Comparison of ENCODE assay signal across 8 cellular contexts in genomic region chr1:24502168-24503002, GRCh38. TPM values are rescaled to one million over a fixed set of nuclear protein-coding genes. Genes with fewer than 3 reads are reported as not detected.
DNase-seq lines count a peak whose midpoint lies in the region; TF ChIP-seq lines count a peak whose summit lies in the region.

Gene RCAN3 (plus strand): TSS chr1:24502836. CDS start chr1:24514373, 11,537 bp downstream.

- peaks cover 72 to 80% (median 78%) of the 10 kb centered on the region in 3 donors for H3K4me1 Mint-ChIP-seq in CD8-positive, alpha-beta memory T cell
- H3K4me1 Mint-ChIP-seq in type B pancreatic cell (ENCODE audit: unreplicated experiment), result peaks cover 11% of the 10 kb centered on the region

- peaks cover 49% of the 10 kb centered on the region for H3K4me1 ChIP-seq in CD8-positive, alpha-beta memory T cell (ENCODE audit: insufficient read depth, low read length)
- H3K4me1 ChIP-seq in HAP-1, result peaks cover 5% of the 10 kb centered on the region
- peaks cover 26% of the 10 kb centered on the region for H3K4me1 ChIP-seq in left ventricle myocardium inferior

- DNase-seq in CD8-positive, alpha-beta memory T cell, result peak; percentile 78 to 93 (median 90)
- DNase-seq in HAP-1 (ENCODE audit: low spot score in 2 of 2) (peak; percentile 90 to 91), NCI-H1694 treated with DMSO at 0.1 percent for 48 hours (lab: John Stamatoyannopoulos, UW) (peak; percentile 67), T-helper 2 cell (peak; percentile 72 to 97 (median 85)), amniotic stem cell (lab: John Stamatoyannopoulos, UW) (peak; percentile 24), left ventricle myocardium inferior (peak; percentile 88), posterior vena cava (ENCODE audit: low spot score) (peak; percentile 92), type B pancreatic cell (ENCODE audit: extremely low spot score, unreplicated experiment) (peak; percentile 83)

- H3K36me3 ChIP-seq in CD8-positive, alpha-beta memory T cell (ENCODE audit: insufficient read depth, low read length), result peaks cover 5% of the 10 kb centered on the region
- no peaks in the 10 kb centered on the region for H3K36me3 ChIP-seq in HAP-1 (replicated peaks)
- no peaks in the 10 kb centered on the region for H3K36me3 ChIP-seq in left ventricle myocardium inferior

- CTCF ChIA-PET in CD8-positive, alpha-beta memory T cell (lab: Charles Lee), result interaction anchor here (0.7 to 4.6 kb wide), 12 partner anchors 8 to 664 kb away, joined by 3 to 26 read pairs (median 4); partner anchors contain the start of genes NIPAL3 and STPG1

- peaks cover 0 to 12% of the 10 kb centered on the region in 2 donors for H3K27me3 Mint-ChIP-seq in CD8-positive, alpha-beta memory T cell
- H3K27me3 Mint-ChIP-seq in type B pancreatic cell, result peaks cover 71% of the 10 kb centered on the region

- peak within 1 kb of the TSS; percentile 93 to 99 (median 98) for H3K4me3 Mint-ChIP-seq in CD8-positive, alpha-beta memory T cell
- H3K4me3 Mint-ChIP-seq in type B pancreatic cell, result peak within 1 kb of the TSS; percentile 95

- no peak for TF ChIP-seq CTCF in left ventricle myocardium inferior (IDR thresholded peaks at IDR 0.05; ENCODE audit: borderline replicate concordance)
- TF ChIP-seq CTCF in type B pancreatic cell (conservative IDR thresholded peaks at IDR 0.05), result no peak

- no peaks in the 10 kb centered on the region for H3K9me3 ChIP-seq in CD8-positive, alpha-beta memory T cell (ENCODE audit: low read length)
- H3K9me3 ChIP-seq in HAP-1 (no peaks in the 10 kb centered on the region), left ventricle myocardium inferior (replicated peaks) (no peaks in the 10 kb centered on the region)

- H3K27me3 ChIP-seq in CD8-positive, alpha-beta memory T cell (ENCODE audit: insufficient read depth, low read length, poor library complexity, severe bottlenecking), result no peaks in the 10 kb centered on the region
- H3K27me3 ChIP-seq in HAP-1 (ENCODE audit: low read depth) (no peaks in the 10 kb centered on the region), left ventricle myocardium inferior (ENCODE audit: low read depth) (no peaks in the 10 kb centered on the region)

- in situ Hi-C loops in HAP-1 (cut with MboI; ENCODE audit: low sequenced_read_pairs), result no loop called here

- POLR2A ChIA-PET in CD8-positive, alpha-beta memory T cell (lab: Charles Lee), result interaction anchor here (0.5 to 4.0 kb wide), 14 partner anchors 10 to 1879 kb away, joined by 3 to 46 read pairs (median 7); partner anchors contain the start of gene NIPAL3

- intact Hi-C loops in left ventricle myocardium inferior (cut with micrococcal nuclease) (loop anchor here (10.0 kb wide), 1 partner anchor 98 kb away; no protein-coding TSS in a partner anchor), posterior vena cava (cut with DNase I) (no loop called here)

- H3K27ac ChIP-seq in CD8-positive, alpha-beta memory T cell (ENCODE audit: low read depth, low read length), result peak within 1 kb of the TSS; percentile 82
- peak within 1 kb of the TSS; percentile 93 for H3K27ac ChIP-seq in left ventricle myocardium inferior (replicated peaks)

- H3K4me3 ChIP-seq in CD8-positive, alpha-beta memory T cell (ENCODE audit: low read length), result peak within 1 kb of the TSS; percentile 93
- H3K4me3 ChIP-seq in HAP-1, result peak within 1 kb of the TSS; percentile 64
- peak within 1 kb of the TSS; percentile 86 for H3K4me3 ChIP-seq in left ventricle myocardium inferior

- H3K9me3 Mint-ChIP-seq in CD8-positive, alpha-beta memory T cell, result peaks cover 0 to 2% (median 0%) of the 10 kb centered on the region in 5 donors
- no peaks in the 10 kb centered on the region for H3K9me3 Mint-ChIP-seq in type B pancreatic cell

- peak within 1 kb of the TSS; percentile 96 to 100 (median 98) for H3K27ac Mint-ChIP-seq in CD8-positive, alpha-beta memory T cell
- H3K27ac Mint-ChIP-seq in type B pancreatic cell, result peak within 1 kb of the TSS; percentile 98

- peaks cover 0 to 21% (median 0%) of the 10 kb centered on the region in 3 donors for H3K36me3 Mint-ChIP-seq in CD8-positive, alpha-beta memory T cell
- no peaks in the 10 kb centered on the region for H3K36me3 Mint-ChIP-seq in type B pancreatic cell

RNA-seq across cellular contexts. Expression of gene RCAN3, which starts in this region (rescaled TPM):
- total RNA-seq in CD8-positive, alpha-beta memory T cell, result 10 to 100 TPM; 62.6 to 64.0 TPM
- polyA plus RNA-seq in CD8-positive, alpha-beta memory T cell, result 66.7 TPM
- total RNA-seq in left ventricle myocardium inferior (4.9 TPM), posterior vena cava (1 to 10 TPM; 6.0 to 9.9 TPM), type B pancreatic cell (ENCODE audit: low replicate concordance) (20.4 and 40.8 TPM in 2 replicates)

Comparison
In these comparisons a context has a peak if more than half of its experiments do, and no peak if none do; other contexts are left out.
1. Peak in every context shown above with its lines: DNase-seq, H3K4me3 ChIP-seq and H3K27ac ChIP-seq.
2. DNase-seq: peak in every context shown above with its lines; median percentile 92 in posterior vena cava; 90 in HAP-1; 90 in CD8-positive, alpha-beta memory T cell; 88 in left ventricle myocardium inferior; 85 in T-helper 2 cell; 83 in type B pancreatic cell; 67 in NCI-H1694 treated with DMSO at 0.1 percent for 48 hours; 24 in amniotic stem cell.